In genomic region chr12:89401433-89402086, GRCh38 we compare ENCODE assay signal across 25 cellular contexts.
"Had no signal": no experiment of that assay in that cellular context is flagged by ENCODE, and none has a peak within 500 bp of the region (broad histone marks: within the 10 kb centered on the region; RNA-seq: fewer than 3 reads in every experiment).

No MANE protein-coding gene starts in this region.

- H3K4me3 ChIP-seq: dorsolateral prefrontal cortex, gastrocnemius medialis, left ventricle myocardium inferior, lower lobe of right lung, mucosa of descending colon, ovary, psoas muscle, skin epidermis, spleen, thoracic aorta, tibial nerve, upper lobe of left lung had no signal

- DNase-seq: dorsolateral prefrontal cortex; effector CD4-positive, alpha-beta T cell; foreskin fibroblast; gastrocnemius medialis; head of caudate nucleus; left cardiac atrium; left ventricle myocardium inferior; lower lobe of right lung; mucosa of descending colon; naive B cell; nephron progenitor cell; occipital lobe; ovary; posterior cingulate gyrus; psoas muscle; right cardiac atrium; spleen; stimulated activated naive B cell treated with anti-CD40 and anti-IgM and Interleukin-4, amounts not matched to agents 10 μg/mL and 1 μg/mL and 100 μg/mL, for 72 hours; upper lobe of left lung had no signal

- H3K9me3 ChIP-seq: gastrocnemius medialis, left ventricle myocardium inferior, lower lobe of right lung, mucosa of descending colon, ovary, psoas muscle, spleen, thoracic aorta, tibial nerve, upper lobe of left lung had no signal

- H3K4me1 ChIP-seq: gastrocnemius medialis, left ventricle myocardium inferior, psoas muscle, tibial nerve had no signal

- H3K27me3 ChIP-seq: dorsolateral prefrontal cortex, gastrocnemius medialis, ovary, spleen, tibial nerve, upper lobe of left lung had no signal

- H3K9me3 Mint-ChIP-seq: stimulated activated naive B cell treated with anti-CD40 and anti-IgM and Interleukin-4, amounts not matched to agents 10 μg/mL and 1 μg/mL and 100 μg/mL, for 72 hours; stimulated activated naive CD8-positive, alpha-beta T cell treated with anti-CD3 and anti-CD28 coated beads, Interleukin-15, Interleukin-2, amounts not matched to agents 100 ng/mL and 50 ng/mL, for 24 hours had no signal

- H3K27me3 Mint-ChIP-seq: naive B cell; stimulated activated naive B cell treated with anti-CD40 and anti-IgM and Interleukin-4, amounts not matched to agents 10 μg/mL and 1 μg/mL and 100 μg/mL, for 72 hours; stimulated activated naive CD8-positive, alpha-beta T cell treated with anti-CD3 and anti-CD28 coated beads, Interleukin-15, Interleukin-2, amounts not matched to agents 100 ng/mL and 50 ng/mL, for 24 hours had no signal

- H3K36me3 ChIP-seq: gastrocnemius medialis, left ventricle myocardium inferior, lower lobe of right lung, ovary, spleen, thoracic aorta, upper lobe of left lung had no signal

- H3K27ac ChIP-seq: dorsolateral prefrontal cortex, epithelial cell of prostate, gastrocnemius medialis, left ventricle myocardium inferior, lower lobe of right lung, ovary, psoas muscle, skin epidermis, spleen, thoracic aorta, tibial nerve, upper lobe of left lung had no signal

- H3K27ac Mint-ChIP-seq: nephron progenitor cell; stimulated activated naive B cell treated with anti-CD40 and anti-IgM and Interleukin-4, amounts not matched to agents 10 μg/mL and 1 μg/mL and 100 μg/mL, for 72 hours; stimulated activated naive CD8-positive, alpha-beta T cell treated with anti-CD3 and anti-CD28 coated beads, Interleukin-15, Interleukin-2, amounts not matched to agents 100 ng/mL and 50 ng/mL, for 24 hours had no signal

- H3K4me3 Mint-ChIP-seq: nephron progenitor cell; stimulated activated naive B cell treated with anti-CD40 and anti-IgM and Interleukin-4, amounts not matched to agents 10 μg/mL and 1 μg/mL and 100 μg/mL, for 72 hours; stimulated activated naive CD8-positive, alpha-beta T cell treated with anti-CD3 and anti-CD28 coated beads, Interleukin-15, Interleukin-2, amounts not matched to agents 100 ng/mL and 50 ng/mL, for 24 hours had no signal

- ATAC-seq: esophagus mucosa; gastrocnemius medialis; left cardiac atrium; lower lobe of right lung; mucosa of descending colon; psoas muscle; right cardiac atrium; stimulated activated naive B cell treated with anti-CD40 and anti-IgM and Interleukin-4, amounts not matched to agents 10 μg/mL and 1 μg/mL and 100 μg/mL, for 72 hours had no signal
